Comparison of ENCODE assay signal across 1 cellular context in genomic region chr17:46935658-46936266, GRCh38.
TF ChIP-seq lines count a peak whose summit lies in the region.

No MANE protein-coding gene starts in this region.

TF ChIP-seq in WTC11, 78 proteins besides CTCF, POLR2A, EP300 and RAD21 (continued from another document):
- TF ChIP-seq HMGXB4 (CRISPR knock-in tag; IDR thresholded peaks at IDR 0.05), result no peak
- TF ChIP-seq HMGA2 (CRISPR knock-in tag; IDR thresholded peaks at IDR 0.05), result no peak
